Comparison of ENCODE assay signal across 1 cellular context in genomic region chr2:174329157-174329715, GRCh38.
TF ChIP-seq lines count a peak whose summit lies in the region.

No MANE protein-coding gene starts in this region.

TF ChIP-seq in WTC11, 78 proteins besides CTCF, POLR2A, EP300 and RAD21 (continued from another document):
- TF ChIP-seq ZSCAN18 (CRISPR knock-in tag; IDR thresholded peaks at IDR 0.05) (no peak), SMAD3 (CRISPR knock-in tag; IDR thresholded peaks at IDR 0.05; ENCODE audit: borderline replicate concordance) (no peak)
